ENCODE assay signal across 19 cellular contexts in genomic region chr16:13958438-13958837, GRCh38. TPM values are rescaled to one million over a fixed set of nuclear protein-coding genes. Genes with fewer than 3 reads are reported as not detected.
DNase-seq lines count a peak whose midpoint lies in the region; ATAC-seq, FAIRE-seq and TF ChIP-seq lines count a peak whose summit lies in the region.
"Had no signal": no experiment of that assay in that cellular context is flagged by ENCODE, and none has a peak within 500 bp of the region (broad histone marks: within the 10 kb centered on the region; RNA-seq: fewer than 3 reads in every experiment).

No MANE protein-coding gene starts in this region.

- H2AFZ ChIP-seq in ACC112 (ENCODE audit: low read length, unreplicated experiment) = no peak overlapping the region
- H2AFZ ChIP-seq in MM.1S (ENCODE audit: low read length) = no peak overlapping the region
- no peak overlapping the region for H2AFZ ChIP-seq in astrocyte (ENCODE audit: low read depth, low read length)
- H2AFZ ChIP-seq in neuronal stem cell (ENCODE audit: low read length) = no peak overlapping the region

- no peak for ATAC-seq in naive thymus-derived CD8-positive, alpha-beta T cell
- ATAC-seq: CD8-positive, alpha-beta T cell had no signal

- H3K4me1 ChIP-seq in ACC112 (ENCODE audit: control insufficient read depth, insufficient read depth, low read length, unreplicated experiment) = peaks cover 25% of the 10 kb centered on the region
- peaks cover 23% of the 10 kb centered on the region for H3K4me1 ChIP-seq in MM.1S (ENCODE audit: low read length)
- H3K4me1 ChIP-seq in astrocyte (ENCODE audit: insufficient read depth, low read length) = peaks cover 30% of the 10 kb centered on the region
- peaks cover 23% of the 10 kb centered on the region for H3K4me1 ChIP-seq in mesodermal cell (ENCODE audit: control insufficient read depth, insufficient read depth, low read length, poor library complexity, severe bottlenecking)
- H3K4me1 ChIP-seq in neuronal stem cell (ENCODE audit: control insufficient read depth in 2 of 2, insufficient read depth in 1 of 2, low read depth in 1 of 2, low read length in 2 of 2) = peaks cover 6 to 8% of the 10 kb centered on the region in 2 donors

- H4K20me1 ChIP-seq in MM.1S (ENCODE audit: insufficient read depth, low read length) (no peaks in the 10 kb centered on the region), astrocyte (ENCODE audit: insufficient read depth, low read length) (no peaks in the 10 kb centered on the region)

- H2BK120ac ChIP-seq in neuronal stem cell (ENCODE audit: low read depth, low read length) = no peak overlapping the region

- H3K4me1 Mint-ChIP-seq in astrocyte (ENCODE audit: low read depth, unreplicated experiment) (peaks cover 37% of the 10 kb centered on the region), immature natural killer cell (no peaks in the 10 kb centered on the region)
- H3K4me1 Mint-ChIP-seq in naive thymus-derived CD8-positive, alpha-beta T cell = peaks cover 0 to 2% (median 0%) of the 10 kb centered on the region in 4 donors
- peaks cover 24% of the 10 kb centered on the region for H3K4me1 Mint-ChIP-seq in activated T-cell treated with anti-CD3 and anti-CD28 coated beads, Interleukin-2, amount 50 U/mL, for 24 hours (ENCODE audit: low read depth)

- no peak for FAIRE-seq in astrocyte (lab: Jason Lieb, UNC)

- no peak overlapping the region for H3K23ac ChIP-seq in neuronal stem cell (ENCODE audit: low read depth, low read length, poor library complexity)

- no peaks in the 10 kb centered on the region for H3K9me3 ChIP-seq in MM.1S (replicated peaks; ENCODE audit: insufficient read depth, low read length)
- no peaks in the 10 kb centered on the region for H3K9me3 ChIP-seq in astrocyte (ENCODE audit: insufficient read depth, low read depth, low read length)
- no peaks in the 10 kb centered on the region for H3K9me3 ChIP-seq in mesodermal cell (ENCODE audit: control insufficient read depth, low read length)
- H3K9me3 ChIP-seq in neuronal stem cell (replicated peaks in 1 of 2; ENCODE audit: control insufficient read depth in 2 of 2, insufficient read depth in 1 of 2, low read depth in 1 of 2, low read length in 2 of 2) = no peaks in the 10 kb centered on the region
- H3K9me3 ChIP-seq: ovary, right lobe of liver had no signal

- H3K14ac ChIP-seq in neuronal stem cell (ENCODE audit: low read length) = no peak overlapping the region

- no peaks in the 10 kb centered on the region for H3K9me2 ChIP-seq in MM.1S (replicated peaks; ENCODE audit: insufficient read depth, low read length)

- no peak overlapping the region for H2BK5ac ChIP-seq in neuronal stem cell (ENCODE audit: low read length)

- H3K4ac ChIP-seq in neuronal stem cell (ENCODE audit: low read length) = no peak overlapping the region

- POLR2A ChIA-PET in naive thymus-derived CD8-positive, alpha-beta T cell (lab: Charles Lee) = no interaction called here

- H3K9me3 Mint-ChIP-seq in astrocyte (ENCODE audit: unreplicated experiment) (no peaks in the 10 kb centered on the region), immature natural killer cell (no peaks in the 10 kb centered on the region)
- peaks cover 0 to 8% (median 0%) of the 10 kb centered on the region in 9 donors for H3K9me3 Mint-ChIP-seq in naive thymus-derived CD8-positive, alpha-beta T cell
- H3K9me3 Mint-ChIP-seq in activated T-cell treated with anti-CD3 and anti-CD28 coated beads, Interleukin-2, amount 50 U/mL, for 24 hours = peaks cover 3% of the 10 kb centered on the region
- H3K9me3 Mint-ChIP-seq: CD8-positive, alpha-beta T cell had no signal

- H3K79me2 ChIP-seq in ACC112 (ENCODE audit: control insufficient read depth, insufficient read depth, low read length, unreplicated experiment) (no peaks in the 10 kb centered on the region), MM.1S (ENCODE audit: low read length) (no peaks in the 10 kb centered on the region), astrocyte (ENCODE audit: insufficient read depth, low read length) (no peaks in the 10 kb centered on the region)

- no peak overlapping the region for H2BK15ac ChIP-seq in neuronal stem cell (ENCODE audit: low read length)

- H3K36me3 Mint-ChIP-seq in astrocyte (ENCODE audit: low read depth, unreplicated experiment) = peaks cover 2% of the 10 kb centered on the region
- no peaks in the 10 kb centered on the region for H3K36me3 Mint-ChIP-seq in naive thymus-derived CD8-positive, alpha-beta T cell
- H3K36me3 Mint-ChIP-seq in activated T-cell treated with anti-CD3 and anti-CD28 coated beads, Interleukin-2, amount 50 U/mL, for 24 hours (ENCODE audit: low read depth) = no peaks in the 10 kb centered on the region
- peaks cover 0 to 3% (median 0%) of the 10 kb centered on the region in 3 donors for H3K36me3 Mint-ChIP-seq in immature natural killer cell
- H3K36me3 Mint-ChIP-seq: CD8-positive, alpha-beta T cell had no signal

- no peak overlapping the region for H3K18ac ChIP-seq in neuronal stem cell (ENCODE audit: low read length)

- H3K9ac ChIP-seq in MM.1S (ENCODE audit: low read length) (no peak overlapping the region), astrocyte (ENCODE audit: low read length) (no peak overlapping the region), neuronal stem cell (ENCODE audit: low read depth, low read length, poor library complexity) (no peak overlapping the region)

- TF ChIP-seq CTCF in MM.1S (IDR thresholded peaks at IDR 0.05; ENCODE audit: low read length) (no peak), astrocyte (IDR thresholded peaks at IDR 0.05; ENCODE audit: insufficient read depth, low read depth, low read length) (no peak)

- WGBS in mesodermal cell (ENCODE audit: insufficient coverage in 2 of 2), 2 experiments = 74 to 100% methylated on average over 3 of the region's 6 CpGs
- no CpG with 5 or more reads among the region's 6 CpGs for WGBS in neuronal stem cell (ENCODE audit: extremely low coverage in 2 of 2, insufficient read length in 2 of 2, insufficient replicate concordance in 1 of 2), 2 donors

- no peak overlapping the region for H2AK5ac ChIP-seq in neuronal stem cell (ENCODE audit: low read depth, low read length)

- H3K4me2 ChIP-seq in MM.1S (ENCODE audit: low read depth, low read length) (peak overlapping the region; percentile 75; the same call in 1 of the 2 replicates), astrocyte (ENCODE audit: low read length) (peak overlapping the region; percentile 1), neuronal stem cell (ENCODE audit: insufficient read depth, low read length, poor library complexity, severe bottlenecking) (no peak overlapping the region)

- H3K27ac ChIP-seq in ACC112 (ENCODE audit: low read depth, low read length) (peak overlapping the region; percentile 97), MM.1S (ENCODE audit: low read length) (no peak overlapping the region), astrocyte (ENCODE audit: low read depth, low read length) (peak overlapping the region; percentile 97), mesodermal cell (ENCODE audit: low read depth, low read length, severe bottlenecking) (peak overlapping the region; percentile 23), neuronal stem cell (replicated peaks; ENCODE audit: low read length) (no peak overlapping the region)

- H3K4me3 Mint-ChIP-seq in astrocyte (ENCODE audit: unreplicated experiment) = peak overlapping the region; percentile 50
- H3K4me3 Mint-ChIP-seq in naive thymus-derived CD8-positive, alpha-beta T cell = no peak overlapping the region
- no peak overlapping the region for H3K4me3 Mint-ChIP-seq in activated T-cell treated with anti-CD3 and anti-CD28 coated beads, Interleukin-2, amount 50 U/mL, for 24 hours
- no peak overlapping the region for H3K4me3 Mint-ChIP-seq in immature natural killer cell
- H3K4me3 Mint-ChIP-seq: CD8-positive, alpha-beta T cell; stimulated activated naive CD8-positive, alpha-beta T cell treated with anti-CD3 and anti-CD28 coated beads, Interleukin-15, Interleukin-2, amounts not matched to agents 100 ng/mL and 50 ng/mL, for 24 hours had no signal

- H3K27me3 Mint-ChIP-seq in astrocyte (ENCODE audit: low read depth, unreplicated experiment) (no peaks in the 10 kb centered on the region), immature natural killer cell (ENCODE audit: low read depth in 3 of 3) (peaks cover 0 to 19% (median 5%) of the 10 kb centered on the region in 3 donors)
- H3K27me3 Mint-ChIP-seq in naive thymus-derived CD8-positive, alpha-beta T cell = peaks cover 8 to 53% (median 34%) of the 10 kb centered on the region in 5 donors
- H3K27me3 Mint-ChIP-seq in activated T-cell treated with anti-CD3 and anti-CD28 coated beads, Interleukin-2, amount 50 U/mL, for 24 hours = peaks cover 36% of the 10 kb centered on the region

- H4K8ac ChIP-seq in neuronal stem cell (ENCODE audit: low read depth, low read length) = no peak overlapping the region

- no peak overlapping the region for H3K4me3 ChIP-seq in ACC112 (ENCODE audit: low read depth, low read length)
- H3K4me3 ChIP-seq in MM.1S (ENCODE audit: low read length) = no peak overlapping the region
- no peak overlapping the region for H3K4me3 ChIP-seq in astrocyte (ENCODE audit: insufficient read depth, low read depth, low read length)
- no peak overlapping the region for H3K4me3 ChIP-seq in mesodermal cell (ENCODE audit: extremely low read depth, insufficient read depth, low read length, poor library complexity, severe bottlenecking)
- no peak overlapping the region for H3K4me3 ChIP-seq in neuronal stem cell (ENCODE audit: low read length in 2 of 2)
- H3K4me3 ChIP-seq: ovary, right lobe of liver had no signal

- H3K36me3 ChIP-seq in ACC112 (ENCODE audit: insufficient read depth, low read length) (no peaks in the 10 kb centered on the region), MM.1S (replicated peaks; ENCODE audit: insufficient read depth, low read length) (no peaks in the 10 kb centered on the region), astrocyte (ENCODE audit: insufficient read depth, low read length) (no peaks in the 10 kb centered on the region), mesodermal cell (ENCODE audit: control insufficient read depth, insufficient read depth, low read length) (no peaks in the 10 kb centered on the region), neuronal stem cell (replicated peaks in 1 of 2; ENCODE audit: control insufficient read depth in 2 of 2, insufficient read depth in 2 of 2, low read length in 2 of 2) (no peaks in the 10 kb centered on the region)
- H3K36me3 ChIP-seq: ovary, right lobe of liver had no signal

- no peak overlapping the region for H4K91ac ChIP-seq in neuronal stem cell (ENCODE audit: low read depth, low read length, poor library complexity)

- peaks cover 10% of the 10 kb centered on the region for H3F3A ChIP-seq in MM.1S (ENCODE audit: insufficient read depth, low read length)

- H3K27me3 ChIP-seq in ACC112 (ENCODE audit: insufficient read depth, low read length) (no peaks in the 10 kb centered on the region), MM.1S (replicated peaks; ENCODE audit: insufficient read depth, low read length) (no peaks in the 10 kb centered on the region), astrocyte (ENCODE audit: insufficient read depth, low read length) (peaks cover under 1% of the 10 kb centered on the region), neuronal stem cell (ENCODE audit: control insufficient read depth in 3 of 3, insufficient read depth in 3 of 3, low read depth in 1 of 3, low read length in 3 of 3) (no peaks in the 10 kb centered on the region)
- H3K27me3 ChIP-seq: ovary, right lobe of liver had no signal

- DNase-seq in MM.1S (no peak), astrocyte (ENCODE audit: low read depth) (no peak), neuronal stem cell (ENCODE audit: low spot score) (no peak), immature natural killer cell (no peak)
- no peak for DNase-seq in naive thymus-derived CD8-positive, alpha-beta T cell
- DNase-seq in activated T-cell treated with anti-CD3 and anti-CD28 coated beads, Interleukin-2, amount 50 U/mL, for 24 hours = no peak
- DNase-seq: activated CD4-positive, alpha-beta T cell treated with anti-CD3 and anti-CD28 coated beads for 1 hour; activated gamma-delta T cell treated with Interleukin-2 at 50 U/mL for 16 hours; CD8-positive, alpha-beta T cell; cortex of kidney; H7; KG1; NCI-H1105; NCI-H526 had no signal

- no peaks in the 10 kb centered on the region for H3K79me1 ChIP-seq in neuronal stem cell (ENCODE audit: low read depth, low read length)

- H2BK12ac ChIP-seq in neuronal stem cell (ENCODE audit: low read length) = no peak overlapping the region

- H3K27ac Mint-ChIP-seq in astrocyte (ENCODE audit: unreplicated experiment) (peak overlapping the region; percentile 97), immature natural killer cell (no peak overlapping the region)
- no peak overlapping the region for H3K27ac Mint-ChIP-seq in naive thymus-derived CD8-positive, alpha-beta T cell
- H3K27ac Mint-ChIP-seq in activated T-cell treated with anti-CD3 and anti-CD28 coated beads, Interleukin-2, amount 50 U/mL, for 24 hours = no peak overlapping the region
- H3K27ac Mint-ChIP-seq: CD8-positive, alpha-beta T cell; stimulated activated naive CD8-positive, alpha-beta T cell treated with anti-CD3 and anti-CD28 coated beads, Interleukin-15, Interleukin-2, amounts not matched to agents 100 ng/mL and 50 ng/mL, for 24 hours had no signal

RNA-seq across cellular contexts. Expression of gene ERCC4, which starts 38.5 kb away (rescaled TPM):
- total RNA-seq in astrocyte = 13.9 and 15.6 TPM in 2 replicates
- 8.7 TPM for polyA plus RNA-seq in mesodermal cell (2013, experiment 1 of 2)
- polyA plus RNA-seq in mesodermal cell (2013, experiment 2 of 2) = 5.9 TPM
- 10 to 100 TPM; 12.8 to 16.3 TPM for total RNA-seq in naive thymus-derived CD8-positive, alpha-beta T cell
- 10 to 100 TPM; 18.2 to 22.1 (median 18.6) TPM for polyA plus RNA-seq in naive thymus-derived CD8-positive, alpha-beta T cell
- 5.2 TPM for polyA plus RNA-seq in neuronal stem cell (2013, experiment 1 of 2)
- polyA plus RNA-seq in neuronal stem cell (2013, experiment 2 of 2) = 5.3 TPM
- 10 to 100 TPM; 17.1 to 25.2 (median 21.8) TPM for polyA plus RNA-seq in immature natural killer cell

Comparison
In these comparisons a context has a peak if more than half of its experiments do, and no peak if none do; other contexts are left out.
1. H3K27ac ChIP-seq: peak in ACC112 (single experiment), astrocyte (single experiment) and mesodermal cell (single experiment); none in MM.1S (single experiment) and neuronal stem cell (single experiment).